In the genomic region with DNA sequence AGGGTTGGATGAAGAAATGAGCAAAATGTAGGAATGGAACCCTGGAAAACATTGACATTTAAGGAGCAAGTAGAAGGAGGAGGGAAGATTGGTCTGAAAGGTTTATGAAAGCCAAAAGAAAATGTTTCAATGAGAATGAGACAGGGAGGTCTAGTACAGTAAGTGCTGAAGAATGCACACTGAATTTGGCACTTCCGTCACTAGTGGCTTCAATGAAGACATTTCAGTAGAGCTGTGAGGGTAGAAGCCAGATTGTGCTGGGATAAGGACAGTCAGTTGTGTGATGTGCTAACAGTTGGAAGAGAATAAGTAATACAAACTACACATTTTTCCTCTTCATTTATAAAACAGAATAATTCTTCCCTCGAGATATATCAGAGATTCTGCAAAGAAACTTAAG, we compare ENCODE assay signal across 25 cellular contexts. TPM values are rescaled to one million over a fixed set of nuclear protein-coding genes. Genes with fewer than 3 reads are reported as not detected.
DNase-seq lines count a peak whose midpoint lies in the region; ATAC-seq, FAIRE-seq and TF ChIP-seq lines count a peak whose summit lies in the region.
"Had no signal": no experiment of that assay in that cellular context is flagged by ENCODE, and none has a peak within 500 bp of the region (broad histone marks: within the 10 kb centered on the region; RNA-seq: fewer than 3 reads in every experiment).

No MANE protein-coding gene starts in this region.

- H3K27ac ChIP-seq in IMR-90 (ENCODE audit: insufficient read depth, low read length) (no peak overlapping the region), astrocyte (ENCODE audit: low read depth, low read length) (no peak overlapping the region)
- peak overlapping the region; percentile 20 for H3K27ac ChIP-seq in naive thymus-derived CD4-positive, alpha-beta T cell (ENCODE audit: low read depth, low read length)
- H3K27ac ChIP-seq: neutrophil had no signal

- DNase-seq in activated CD4-positive, alpha-beta T cell treated with anti-CD3 and anti-CD28 coated beads, Interleukin-2, amount 10 ng/mL, durations not matched to agents 7 days and 5 days: no peak
- no peak for DNase-seq in activated CD4-positive, alpha-beta T cell treated with anti-CD3 and anti-CD28 coated beads for 48 hours
- DNase-seq in IMR-90 (peak; percentile 34), astrocyte (ENCODE audit: low read depth) (peak; percentile 79), NCI-H187 treated with DMSO at 0.1 percent for 48 hours (lab: John Stamatoyannopoulos, UW) (no peak), NCI-H2171 (lab: John Stamatoyannopoulos, UW) (no peak)
- no peak for DNase-seq in naive thymus-derived CD4-positive, alpha-beta T cell
- DNase-seq: activated B cell treated with CpG ODN at 0.5 μM for 24 hours; activated CD8-positive, alpha-beta memory T cell treated with anti-CD3 and anti-CD28 coated beads, Interleukin-2, amount 50 U/mL, for 48 hours; activated naive CD8-positive, alpha-beta T cell treated with anti-CD3 and anti-CD28 coated beads, Interleukin-2, amount 10 ng/mL, durations not matched to agents 7 days and 5 days; cerebellar nuclear complex; DMS79 treated with DMSO at 0.1 percent for 48 hours; endodermal cell; foreskin melanocyte; left colon; NCI-H2029; NCI-H510A treated with DMSO at 0.1 percent for 48 hours; retina; stimulated activated naive CD8-positive, alpha-beta T cell treated with anti-CD3 and anti-CD28 coated beads, Interleukin-15, Interleukin-2, amounts not matched to agents 100 U/mL and 50 U/mL, for 24 hours had no signal

- POLR2A ChIA-PET in activated CD4-positive, alpha-beta T cell treated with anti-CD3 and anti-CD28 coated beads, Interleukin-2, amount 10 ng/mL, durations not matched to agents 7 days and 5 days (lab: Charles Lee): no interaction called here
- POLR2A ChIA-PET in IMR-90 (lab: Charles Lee; ENCODE audit: unreplicated experiment): no interaction called here
- POLR2A ChIA-PET in naive thymus-derived CD4-positive, alpha-beta T cell (lab: Charles Lee): interaction anchor here (1.0 to 3.9 kb wide), 4 partner anchors 13 to 109 kb away, joined by 3 to 19 read pairs (median 8); partner anchors contain the start of genes S100A10 and THEM4

- H3K56ac ChIP-seq in IMR-90 (ENCODE audit: extremely low read depth, insufficient read depth, low read length): no peak overlapping the region

- no peak overlapping the region for H2BK20ac ChIP-seq in IMR-90 (ENCODE audit: low read depth, low read length)

- H2AK9ac ChIP-seq in IMR-90 (replicated peaks; ENCODE audit: low read depth, low read length, poor library complexity): no peak overlapping the region

- no peak for FAIRE-seq in astrocyte (lab: Jason Lieb, UNC)

- WGBS in IMR-90 (ENCODE audit: extremely low coverage in 2 of 2, insufficient read length in 1 of 2), 2 experiments: no CpG with 5 or more reads among the region's 2 CpGs

- H2BK120ac ChIP-seq in IMR-90 (ENCODE audit: low read depth, low read length): no peak overlapping the region

- H3K23ac ChIP-seq in IMR-90 (ENCODE audit: low read depth, low read length): no peak overlapping the region

- H3K9me1 ChIP-seq in IMR-90 (ENCODE audit: insufficient read depth, low read length): peaks cover 2% of the 10 kb centered on the region; the same call in 1 of the 2 replicates

- H3K4ac ChIP-seq in IMR-90 (ENCODE audit: low read depth, low read length): no peak overlapping the region

- TF ChIP-seq POLR2A in IMR-90 (IDR thresholded peaks at IDR 0.05; ENCODE audit: low read depth, low read length): no peak

- H3K9me3 Mint-ChIP-seq in activated CD4-positive, alpha-beta T cell treated with anti-CD3 and anti-CD28 coated beads, Interleukin-2, amount 10 ng/mL, durations not matched to agents 7 days and 5 days: no peaks in the 10 kb centered on the region
- no peaks in the 10 kb centered on the region for H3K9me3 Mint-ChIP-seq in astrocyte (ENCODE audit: unreplicated experiment)
- H3K9me3 Mint-ChIP-seq in naive thymus-derived CD4-positive, alpha-beta T cell: no peaks in the 10 kb centered on the region
- H3K9me3 Mint-ChIP-seq: activated B cell treated with CpG ODN at 0.5 μM for 24 hours; activated naive CD8-positive, alpha-beta T cell treated with anti-CD3 and anti-CD28 coated beads, Interleukin-2, amount 10 ng/mL, durations not matched to agents 7 days and 5 days had no signal

- H3K27me3 Mint-ChIP-seq in activated CD4-positive, alpha-beta T cell treated with anti-CD3 and anti-CD28 coated beads, Interleukin-2, amount 10 ng/mL, durations not matched to agents 7 days and 5 days: no peaks in the 10 kb centered on the region
- no peaks in the 10 kb centered on the region for H3K27me3 Mint-ChIP-seq in astrocyte (ENCODE audit: low read depth, unreplicated experiment)
- H3K27me3 Mint-ChIP-seq in naive thymus-derived CD4-positive, alpha-beta T cell: no peaks in the 10 kb centered on the region
- H3K27me3 Mint-ChIP-seq: activated B cell treated with CpG ODN at 0.5 μM for 24 hours; activated naive CD8-positive, alpha-beta T cell treated with anti-CD3 and anti-CD28 coated beads, Interleukin-2, amount 10 ng/mL, durations not matched to agents 7 days and 5 days had no signal

- peaks cover 0 to 4% of the 10 kb centered on the region in 2 experiments; a peak in 1 of 4 replicates for H3K79me1 ChIP-seq in IMR-90 (ENCODE audit: low read depth in 1 of 2, low read length in 2 of 2)

- no peaks in the 10 kb centered on the region for H3K27me3 ChIP-seq in IMR-90 (ENCODE audit: control insufficient read depth, insufficient read depth, low read length)
- H3K27me3 ChIP-seq in astrocyte (ENCODE audit: insufficient read depth, low read length): no peaks in the 10 kb centered on the region
- no peaks in the 10 kb centered on the region for H3K27me3 ChIP-seq in naive thymus-derived CD4-positive, alpha-beta T cell (ENCODE audit: control insufficient read depth in 2 of 2, insufficient read depth in 2 of 2, low read length in 2 of 2)
- H3K27me3 ChIP-seq: neutrophil had no signal

- no peaks in the 10 kb centered on the region; the same call in 1 of the 2 replicates for H3K9me3 ChIP-seq in IMR-90 (ENCODE audit: control insufficient read depth, insufficient read depth, low read length)
- H3K9me3 ChIP-seq in astrocyte (ENCODE audit: insufficient read depth, low read depth, low read length): no peaks in the 10 kb centered on the region
- H3K9me3 ChIP-seq in naive thymus-derived CD4-positive, alpha-beta T cell (ENCODE audit: control insufficient read depth in 2 of 3, low read length in 3 of 3): no peaks in the 10 kb centered on the region
- H3K9me3 ChIP-seq: neutrophil had no signal

- H4K8ac ChIP-seq in IMR-90 (ENCODE audit: low read depth in 2 of 2, low read length in 2 of 2): no peak overlapping the region

- H4K20me1 ChIP-seq in IMR-90 (ENCODE audit: insufficient read depth, low read length) (no peaks in the 10 kb centered on the region; the same call in 1 of the 2 replicates), astrocyte (ENCODE audit: insufficient read depth, low read length) (peaks cover 1% of the 10 kb centered on the region)

- H3K4me1 ChIP-seq in IMR-90 (ENCODE audit: control insufficient read depth, insufficient read depth, low read length): peaks cover 2% of the 10 kb centered on the region
- peaks cover 8% of the 10 kb centered on the region for H3K4me1 ChIP-seq in astrocyte (ENCODE audit: insufficient read depth, low read length)
- H3K4me1 ChIP-seq in naive thymus-derived CD4-positive, alpha-beta T cell (ENCODE audit: control insufficient read depth in 2 of 2, insufficient read depth in 2 of 2, low read length in 2 of 2): peaks cover 8 to 25% of the 10 kb centered on the region in 2 donors

- H3K27ac Mint-ChIP-seq in activated CD4-positive, alpha-beta T cell treated with anti-CD3 and anti-CD28 coated beads, Interleukin-2, amount 10 ng/mL, durations not matched to agents 7 days and 5 days: peak overlapping the region; percentile 59
- H3K27ac Mint-ChIP-seq in astrocyte (ENCODE audit: unreplicated experiment): no peak overlapping the region
- H3K27ac Mint-ChIP-seq in naive thymus-derived CD4-positive, alpha-beta T cell: peak overlapping the region; percentile 24 to 94 (median 87)
- H3K27ac Mint-ChIP-seq: activated B cell treated with CpG ODN at 0.5 μM for 24 hours, endodermal cell had no signal

- intact Hi-C loops in IMR-90 (cut with micrococcal nuclease): no loop called here
- intact Hi-C loops in naive thymus-derived CD4-positive, alpha-beta T cell (cut with micrococcal nuclease): no loop called here

- H3K4me3 ChIP-seq in IMR-90 (ENCODE audit: insufficient read depth, low read depth, low read length) (no peak overlapping the region), astrocyte (ENCODE audit: insufficient read depth, low read depth, low read length) (no peak overlapping the region)
- H3K4me3 ChIP-seq in naive thymus-derived CD4-positive, alpha-beta T cell (ENCODE audit: low read length): no peak overlapping the region

- peaks cover 47% of the 10 kb centered on the region for H3K4me1 Mint-ChIP-seq in activated CD4-positive, alpha-beta T cell treated with anti-CD3 and anti-CD28 coated beads, Interleukin-2, amount 10 ng/mL, durations not matched to agents 7 days and 5 days
- H3K4me1 Mint-ChIP-seq in astrocyte (ENCODE audit: low read depth, unreplicated experiment): peaks cover 8% of the 10 kb centered on the region
- peaks cover 34 to 67% (median 61%) of the 10 kb centered on the region in 7 donors for H3K4me1 Mint-ChIP-seq in naive thymus-derived CD4-positive, alpha-beta T cell
- H3K4me1 Mint-ChIP-seq: activated B cell treated with CpG ODN at 0.5 μM for 24 hours had no signal

- H3K4me3 Mint-ChIP-seq in activated CD4-positive, alpha-beta T cell treated with anti-CD3 and anti-CD28 coated beads, Interleukin-2, amount 10 ng/mL, durations not matched to agents 7 days and 5 days: no peak overlapping the region
- no peak overlapping the region for H3K4me3 Mint-ChIP-seq in astrocyte (ENCODE audit: unreplicated experiment)
- peak overlapping the region in 3 of 10 donors; percentile 14 to 72 (median 58) for H3K4me3 Mint-ChIP-seq in naive thymus-derived CD4-positive, alpha-beta T cell
- H3K4me3 Mint-ChIP-seq: activated B cell treated with CpG ODN at 0.5 μM for 24 hours; activated naive CD8-positive, alpha-beta T cell treated with anti-CD3 and anti-CD28 coated beads, Interleukin-2, amount 10 ng/mL, durations not matched to agents 7 days and 5 days; endodermal cell had no signal

- H3K36me3 ChIP-seq in IMR-90 (ENCODE audit: control insufficient read depth, insufficient read depth, low read length): peaks cover 8% of the 10 kb centered on the region
- H3K36me3 ChIP-seq in astrocyte (ENCODE audit: insufficient read depth, low read length): peaks cover 2% of the 10 kb centered on the region
- peaks cover 4 to 30% (median 14%) of the 10 kb centered on the region in 3 experiments for H3K36me3 ChIP-seq in naive thymus-derived CD4-positive, alpha-beta T cell (ENCODE audit: control insufficient read depth in 2 of 3, insufficient read depth in 3 of 3, low read length in 3 of 3)
- H3K36me3 ChIP-seq: neutrophil had no signal

- H3K4me2 ChIP-seq in IMR-90 (ENCODE audit: low read depth, low read length) (no peak overlapping the region), astrocyte (ENCODE audit: low read length) (peak overlapping the region; percentile 39)

- BruUV-seq in IMR-90 (replicated peaks; lab: Mats Ljungman, UMichigan): no TSS peak

- H3K18ac ChIP-seq in IMR-90 (ENCODE audit: low read depth, low read length): no peak overlapping the region

- H2BK15ac ChIP-seq in IMR-90 (ENCODE audit: low read depth, low read length): no peak overlapping the region

- dilution Hi-C loops in IMR-90 (cut with HindIII; ENCODE audit: low sequenced_read_pairs, unreplicated experiment): loop anchor here (25.0 kb wide), 1 partner anchor 105 kb away; the partner anchor contains the start of gene TDRKH

- no peak overlapping the region for H2BK5ac ChIP-seq in IMR-90 (ENCODE audit: low read depth, low read length, poor library complexity, severe bottlenecking)

- H2AFZ ChIP-seq in IMR-90 (replicated peaks; ENCODE audit: low read length, poor library complexity) (no peak overlapping the region), astrocyte (ENCODE audit: low read depth, low read length) (no peak overlapping the region)

- no peak for TF ChIP-seq RAD21 in IMR-90 (IDR thresholded peaks at IDR 0.05; ENCODE audit: low read length)

- no peaks in the 10 kb centered on the region for H3K79me2 ChIP-seq in astrocyte (ENCODE audit: insufficient read depth, low read length)

- H4K5ac ChIP-seq in IMR-90 (ENCODE audit: low read depth, low read length): no peak overlapping the region

- TF ChIP-seq CTCF in IMR-90 (conservative IDR thresholded peaks at IDR 0.05; ENCODE audit: low read depth, low read length): no peak
- TF ChIP-seq CTCF in astrocyte (IDR thresholded peaks at IDR 0.05; ENCODE audit: insufficient read depth, low read depth, low read length): no peak

- CTCF ChIA-PET in activated CD4-positive, alpha-beta T cell treated with anti-CD3 and anti-CD28 coated beads, Interleukin-2, amount 10 ng/mL, durations not matched to agents 7 days and 5 days (lab: Charles Lee): interaction anchor here (0.6 to 1.2 kb wide), 3 partner anchors 42 to 568 kb away, joined by 3 to 4 read pairs (median 3); no protein-coding TSS in a partner anchor
- CTCF ChIA-PET in IMR-90 (lab: Yijun Ruan, JAX): interaction anchor here (1.0 kb wide), 1 partner anchor 110 kb away, joined by 3 read pairs; no protein-coding TSS in a partner anchor
- CTCF ChIA-PET in naive thymus-derived CD4-positive, alpha-beta T cell (lab: Charles Lee): interaction anchor here (0.6 to 7.2 kb wide), 5 partner anchors 17 to 109 kb away, joined by 3 to 67 read pairs (median 6); partner anchors contain the start of gene THEM4

- H3K14ac ChIP-seq in IMR-90 (replicated peaks; ENCODE audit: low read depth, low read length): no peak overlapping the region

- in situ Hi-C loops in IMR-90 (cut with MboI; ENCODE audit: low sequenced_read_pairs): no loop called here

- no peak overlapping the region for H4K91ac ChIP-seq in IMR-90 (ENCODE audit: insufficient read depth, low read depth, low read length)

- ATAC-seq in IMR-90 (ENCODE audit: low read depth) (peak; percentile 51; the same call in 1 of the 2 replicates), HG03045 (IDR thresholded peaks at IDR 0.05; ENCODE audit: unreplicated experiment) (no peak)
- ATAC-seq in naive thymus-derived CD4-positive, alpha-beta T cell: no peak
- ATAC-seq: left colon; Right ventricle myocardium inferior; stimulated activated naive CD8-positive, alpha-beta T cell treated with anti-CD3 and anti-CD28 coated beads, Interleukin-15, Interleukin-2, amounts not matched to agents 100 U/mL and 50 U/mL, for 24 hours had no signal

- no peak overlapping the region for H3K9ac ChIP-seq in IMR-90 (ENCODE audit: low read depth, low read length)
- H3K9ac ChIP-seq in astrocyte (ENCODE audit: low read length): no peak overlapping the region

- no peak overlapping the region for H2AK5ac ChIP-seq in IMR-90 (ENCODE audit: low read depth, low read length)

- H3K36me3 Mint-ChIP-seq in activated CD4-positive, alpha-beta T cell treated with anti-CD3 and anti-CD28 coated beads, Interleukin-2, amount 10 ng/mL, durations not matched to agents 7 days and 5 days (ENCODE audit: low read depth): peaks cover 72% of the 10 kb centered on the region
- H3K36me3 Mint-ChIP-seq in astrocyte (ENCODE audit: low read depth, unreplicated experiment): peaks cover 28% of the 10 kb centered on the region
- peaks cover 24 to 72% (median 53%) of the 10 kb centered on the region in 5 donors for H3K36me3 Mint-ChIP-seq in naive thymus-derived CD4-positive, alpha-beta T cell

RNA-seq across cellular contexts. Expression of gene THEM4, which starts 17.1 kb away (rescaled TPM):
- 10 to 100 TPM; 33.5 to 34.0 TPM for total RNA-seq in activated CD4-positive, alpha-beta T cell treated with anti-CD3 and anti-CD28 coated beads, Interleukin-2, amount 10 ng/mL, durations not matched to agents 7 days and 5 days
- total RNA-seq in IMR-90 (2012; rRNA removed): 7.3 and 8.3 TPM in 2 replicates
- polyA plus RNA-seq in IMR-90 (2012; rRNA removed): 12.2 and 15.7 TPM in 2 replicates
- polyA plus RNA-seq in IMR-90 (2012; cell fraction: cytosol; rRNA removed): 5.9 and 6.6 TPM in 2 replicates
- polyA plus RNA-seq in IMR-90 (2012; cell fraction: nucleus; rRNA removed; ENCODE audit: low replicate concordance): 4.0 and 16.7 TPM in 2 replicates
- 15.7 and 17.5 TPM in 2 replicates for total RNA-seq in astrocyte
- total RNA-seq in naive thymus-derived CD4-positive, alpha-beta T cell: 100 to 1,000 TPM in 2 of 5 experiments, 10 to 100 TPM in 3; 37.6 to 143 (median 44.6) TPM
- 100 to 1,000 TPM; 113 to 122 TPM for polyA plus RNA-seq in naive thymus-derived CD4-positive, alpha-beta T cell

RNA-seq across cellular contexts. Expression of gene THEM5, which starts 38.7 kb away (rescaled TPM):
- not detected for total RNA-seq in activated CD4-positive, alpha-beta T cell treated with anti-CD3 and anti-CD28 coated beads, Interleukin-2, amount 10 ng/mL, durations not matched to agents 7 days and 5 days
- total RNA-seq in IMR-90 (2012; rRNA removed) (not detected in 2 replicates), astrocyte (not detected in 2 replicates)
- polyA plus RNA-seq in IMR-90 (2012; rRNA removed): not detected in 2 replicates
- not detected in 2 replicates for polyA plus RNA-seq in IMR-90 (2012; cell fraction: cytosol; rRNA removed)
- not detected in 2 replicates for polyA plus RNA-seq in IMR-90 (2012; cell fraction: nucleus; rRNA removed; ENCODE audit: low replicate concordance)
- total RNA-seq in naive thymus-derived CD4-positive, alpha-beta T cell: not detected
- not detected for polyA plus RNA-seq in naive thymus-derived CD4-positive, alpha-beta T cell
- total RNA-seq: A172; activated B cell treated with CpG ODN at 0.5 μM for 24 hours; activated naive CD8-positive, alpha-beta T cell treated with anti-CD3 and anti-CD28 coated beads, Interleukin-2, amount 10 ng/mL, durations not matched to agents 7 days and 5 days; endodermal cell; left colon; Right ventricle myocardium inferior; T-helper 1 cell treated with Interleukin-12 subunit alpha and Interleukin-12 subunit beta and Interleukin-4 antibody, amounts not matched to agents 30 ng/mL and 1 ng/mL, for 36 hours; ureter had no signal

RNA-seq across cellular contexts. Expression of gene C2CD4D, which starts 52.6 kb away (rescaled TPM):
- total RNA-seq in activated CD4-positive, alpha-beta T cell treated with anti-CD3 and anti-CD28 coated beads, Interleukin-2, amount 10 ng/mL, durations not matched to agents 7 days and 5 days: 1 to 10 TPM in 1 of 2 experiments, under 1 TPM in 1; 0.89 to 1.1 TPM
- total RNA-seq in IMR-90 (2012; rRNA removed): not detected in 2 replicates
- not detected in 2 replicates for polyA plus RNA-seq in IMR-90 (2012; rRNA removed)
- polyA plus RNA-seq in IMR-90 (2012; cell fraction: cytosol; rRNA removed): 0.03 TPM in 1 of 2 replicates, not detected in the other
- not detected in 2 replicates for polyA plus RNA-seq in IMR-90 (2012; cell fraction: nucleus; rRNA removed; ENCODE audit: low replicate concordance)
- 0.16 and 0.22 TPM in 2 replicates for total RNA-seq in astrocyte
- under 1 TPM in 2 of 5 experiments, not detected in 3; 0.34 to 0.87 TPM for total RNA-seq in naive thymus-derived CD4-positive, alpha-beta T cell
- polyA plus RNA-seq in naive thymus-derived CD4-positive, alpha-beta T cell: under 1 TPM in 1 of 2 donors, not detected in 1; 0.18 TPM
- total RNA-seq: A172, activated B cell treated with CpG ODN at 0.5 μM for 24 hours, Right ventricle myocardium inferior had no signal

Comparison
In these comparisons a context has a peak if more than half of its experiments do, and no peak if none do; other contexts are left out.
1. DNase-seq: peak in IMR-90 (single experiment) and astrocyte (single experiment); none in activated CD4-positive, alpha-beta T cell treated with anti-CD3 and anti-CD28 coated beads, Interleukin-2, amount 10 ng/mL, durations not matched to agents 7 days and 5 days (single experiment), activated CD4-positive, alpha-beta T cell treated with anti-CD3 and anti-CD28 coated beads for 48 hours (single experiment), naive thymus-derived CD4-positive, alpha-beta T cell (0 of 9), NCI-H187 treated with DMSO at 0.1 percent for 48 hours (single experiment) and NCI-H2171 (single experiment).